1 cellular context compared by ENCODE assay signal in genomic region chr14:31207746-31208545, GRCh38.
TF ChIP-seq lines count a peak whose summit lies in the region.

TSS of gene HECTD1 (minus strand) at chr14:31207793. CDS start at chr14:31205936, 1,857 bp downstream.

TF ChIP-seq in GM23338, 12 proteins besides CTCF, POLR2A, EP300 and RAD21 (continued from another document):
- TF ChIP-seq ZNF462 (CRISPR knock-in tag; IDR thresholded peaks at IDR 0.05) (no peak), CREB1 (CRISPR knock-in tag; IDR thresholded peaks at IDR 0.05; ENCODE audit: low read depth) (peak; percentile 41; the same call in 1 of the 2 replicates), ZNF331 (CRISPR knock-in tag; IDR thresholded peaks at IDR 0.05; ENCODE audit: low read depth) (no peak)
TF ChIP-seq in GM23338: peak in this region for 2.
